In the genomic region with DNA sequence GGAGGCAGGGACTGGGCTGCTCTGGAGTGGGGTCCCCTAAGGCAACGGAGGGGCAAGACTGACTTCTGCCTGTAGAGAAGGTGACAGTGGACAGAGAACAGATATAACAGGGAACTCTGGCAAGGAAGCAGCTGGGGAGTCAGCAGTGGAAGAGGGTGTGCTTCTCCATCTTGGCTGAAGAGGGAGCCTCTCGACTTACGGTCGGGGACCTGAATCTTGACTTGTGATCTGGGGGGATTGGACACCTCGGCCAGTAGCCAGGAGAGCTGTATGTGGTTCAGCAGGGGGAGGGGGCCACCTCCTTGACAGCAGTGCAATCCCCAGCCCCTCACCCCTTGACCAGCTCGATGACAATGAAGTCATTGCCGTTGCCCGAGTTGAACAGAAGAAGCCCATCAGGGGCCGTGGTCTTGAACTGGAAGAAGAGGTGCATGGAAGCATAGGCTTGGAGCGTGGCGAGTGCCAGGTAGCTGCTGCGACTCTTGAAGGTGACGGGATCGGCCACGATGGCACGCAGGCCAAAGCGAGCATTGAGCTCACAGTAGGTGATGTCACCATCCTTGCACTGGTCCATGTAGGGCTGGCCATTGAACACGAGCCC, we compare ENCODE assay signal across 8 cellular contexts.
DNase-seq lines count a peak whose midpoint lies in the region; FAIRE-seq and TF ChIP-seq lines count a peak whose summit lies in the region.

No MANE protein-coding gene starts in this region.

- H3K9me3 ChIP-seq in small intestine (ENCODE audit: control insufficient read depth, low read depth), result no peaks in the 10 kb centered on the region

- in situ Hi-C loops in ACHN (cut with HindIII; ENCODE audit: low pct_ligation_motif_present, low pct_unique_long_range_greater_than_20kb, low sequenced_read_pairs), result no loop called here

- H3K36me3 ChIP-seq in small intestine (ENCODE audit: control insufficient read depth in 2 of 2, insufficient read depth in 2 of 2, low read length in 2 of 2), result no peaks in the 10 kb centered on the region

- no peak for FAIRE-seq in small intestine (lab: Jason Lieb, UNC)

- TF ChIP-seq CTCF in GM12874 (IDR thresholded peaks at IDR 0.05; ENCODE audit: insufficient read depth, low read depth, low read length), result peak; percentile 78
- TF ChIP-seq CTCF in RWPE1 (conservative IDR thresholded peaks at IDR 0.05; ENCODE audit: low read depth), result peak; percentile 38

- H3K27me3 ChIP-seq in small intestine (ENCODE audit: control insufficient read depth in 2 of 2, insufficient read depth in 2 of 2, low read length in 2 of 2), result no peaks in the 10 kb centered on the region

- H3K27ac ChIP-seq in RWPE1 (no peak overlapping the region), small intestine (ENCODE audit: low read depth in 1 of 2, low read length in 1 of 2) (no peak overlapping the region)

- 61 to 69% (median 64%) methylated on average over 18 of the region's 18 CpGs for WGBS in small intestine, 3 donors

- POLR2A ChIA-PET in RWPE1 (lab: Yijun Ruan, JAX; ENCODE audit: low non-redundant PET), result interaction anchor here (0.7 kb wide), 1 partner anchor 296 kb away, joined by 3 read pairs; no protein-coding TSS in a partner anchor

- CTCF ChIA-PET in RWPE1 (lab: Yijun Ruan, JAX), result interaction anchor here (0.6 to 3.5 kb wide), 15 partner anchors 8 to 963 kb away, joined by 3 to 37 read pairs (median 4); no protein-coding TSS in a partner anchor

- H3K4me3 ChIP-seq in small intestine (ENCODE audit: low read depth in 1 of 2, low read length in 2 of 2), result no peak overlapping the region

- no peaks in the 10 kb centered on the region for H3K4me1 ChIP-seq in small intestine (ENCODE audit: control insufficient read depth in 2 of 2, insufficient read depth in 1 of 2, low read depth in 1 of 2, low read length in 1 of 2)

- DNase-seq in ACHN (peak; percentile 31), RWPE1 (ENCODE audit: low spot score) (peak; percentile 42), hippocampal formation (lab: John Stamatoyannopoulos, UW) (peak; percentile 14 to 21), NCI-H1694 treated with DMSO at 0.1 percent for 48 hours (lab: John Stamatoyannopoulos, UW) (no peak), NCI-H1105 (lab: John Stamatoyannopoulos, UW) (no peak), small intestine (no peak), COLO668 (lab: John Stamatoyannopoulos, UW; ENCODE audit: unreplicated experiment) (no peak)

Comparison
In these comparisons a context has a peak if more than half of its experiments do, and no peak if none do; other contexts are left out.
1. DNase-seq: peak in ACHN (single experiment), RWPE1 (single experiment) and hippocampal formation (2 of 2); none in NCI-H1694 treated with DMSO at 0.1 percent for 48 hours (single experiment), NCI-H1105 (single experiment), small intestine (single experiment) and COLO668 (single experiment).